In genomic region chr22:50708474-50708873, GRCh38 we compare ENCODE assay signal across 1 cellular context.
TF ChIP-seq lines count a peak whose summit lies in the region.

No MANE protein-coding gene starts in this region.

TF ChIP-seq in HepG2, 621 proteins besides CTCF, POLR2A, EP300 and RAD21:
- TF ChIP-seq SNAI1 (CRISPR knock-in tag; IDR thresholded peaks at IDR 0.05; ENCODE audit: borderline replicate concordance): no peak
- TF ChIP-seq ZFP41 (CRISPR knock-in tag; IDR thresholded peaks at IDR 0.05; ENCODE audit: borderline replicate concordance): no peak
- TF ChIP-seq FOXA1 (IDR thresholded peaks at IDR 0.05): no peak
- TF ChIP-seq FOXA1 (CRISPR knock-in tag; IDR thresholded peaks at IDR 0.05): no peak
- TF ChIP-seq NFRKB (IDR thresholded peaks at IDR 0.05): no peak
- TF ChIP-seq, protein P1, sequence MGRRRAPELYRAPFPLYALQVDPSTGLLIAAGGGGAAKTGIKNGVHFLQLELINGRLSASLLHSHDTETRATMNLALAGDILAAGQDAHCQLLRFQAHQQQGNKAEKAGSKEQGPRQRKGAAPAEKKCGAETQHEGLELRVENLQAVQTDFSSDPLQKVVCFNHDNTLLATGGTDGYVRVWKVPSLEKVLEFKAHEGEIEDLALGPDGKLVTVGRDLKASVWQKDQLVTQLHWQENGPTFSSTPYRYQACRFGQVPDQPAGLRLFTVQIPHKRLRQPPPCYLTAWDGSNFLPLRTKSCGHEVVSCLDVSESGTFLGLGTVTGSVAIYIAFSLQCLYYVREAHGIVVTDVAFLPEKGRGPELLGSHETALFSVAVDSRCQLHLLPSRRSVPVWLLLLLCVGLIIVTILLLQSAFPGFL (CRISPR knock-in tag; IDR thresholded peaks at IDR 0.05): no peak
- no peak for TF ChIP-seq ONECUT2 (CRISPR knock-in tag; IDR thresholded peaks at IDR 0.05)
- no peak for TF ChIP-seq FOSL2 (CRISPR knock-in tag; IDR thresholded peaks at IDR 0.05)
- TF ChIP-seq ZNF770 (CRISPR knock-in tag; IDR thresholded peaks at IDR 0.05): no peak
- TF ChIP-seq KLF16 (CRISPR knock-in tag; IDR thresholded peaks at IDR 0.05): no peak
- TF ChIP-seq, protein P2, sequence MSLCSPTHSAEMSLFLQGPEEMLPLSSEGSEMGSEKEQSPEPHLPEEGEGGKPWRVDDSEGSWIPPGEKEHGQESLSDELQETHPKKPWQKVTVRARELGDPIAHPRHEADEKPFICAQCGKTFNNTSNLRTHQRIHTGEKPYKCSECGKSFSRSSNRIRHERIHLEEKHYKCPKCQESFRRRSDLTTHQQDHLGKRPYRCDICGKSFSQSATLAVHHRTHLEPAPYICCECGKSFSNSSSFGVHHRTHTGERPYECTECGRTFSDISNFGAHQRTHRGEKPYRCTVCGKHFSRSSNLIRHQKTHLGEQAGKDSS (CRISPR knock-in tag; IDR thresholded peaks at IDR 0.05; ENCODE audit: borderline replicate concordance, low read depth): no peak
- TF ChIP-seq ZNF468 (CRISPR knock-in tag; IDR thresholded peaks at IDR 0.05): no peak
- no peak for TF ChIP-seq TBL1XR1 (IDR thresholded peaks at IDR 0.05; ENCODE audit: borderline replicate concordance, low read length, partially characterized antibody)
- no peak for TF ChIP-seq FOSL1 (CRISPR knock-in tag; IDR thresholded peaks at IDR 0.05; ENCODE audit: borderline replicate concordance)
- TF ChIP-seq ZNF747 (CRISPR knock-in tag; IDR thresholded peaks at IDR 0.05; ENCODE audit: borderline replicate concordance): no peak
